12 cellular contexts compared by ENCODE assay signal in the genomic region with DNA sequence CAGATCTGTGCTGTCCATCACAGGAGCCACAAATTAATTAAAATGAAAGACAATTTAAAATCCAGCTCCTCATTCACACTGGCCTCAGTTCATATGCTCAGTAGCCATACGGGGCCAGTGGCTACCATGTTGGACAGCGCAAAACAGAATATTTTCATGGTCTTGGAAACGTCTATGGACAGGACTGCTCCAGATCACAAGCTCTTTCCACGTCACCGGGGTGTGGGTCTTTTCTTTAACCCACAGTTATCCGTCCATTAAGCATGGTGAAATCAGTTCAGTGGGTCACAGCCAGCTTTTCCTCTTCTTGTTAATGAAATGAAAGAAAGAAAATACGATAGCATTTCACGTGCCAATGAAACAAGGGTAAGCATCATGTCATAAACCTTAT.
"Had no signal": no experiment of that assay in that cellular context is flagged by ENCODE, and none has a peak within 500 bp of the region (broad histone marks: within the 10 kb centered on the region; RNA-seq: fewer than 3 reads in every experiment).

No MANE protein-coding gene starts in this region.

- H3K27me3 ChIP-seq: brain microvascular endothelial cell, right lobe of liver, upper lobe of left lung had no signal

- DNase-seq: activated CD4-positive, alpha-beta T cell treated with anti-CD3 and anti-CD28 coated beads, Interleukin-2, amount 50 U/mL, for 4 hours; activated CD8-positive, alpha-beta memory T cell treated with anti-CD3 and anti-CD28 coated beads, Interleukin-2, amount 10 ng/mL, durations not matched to agents 7 days and 5 days; activated gamma-delta T cell; activated T-cell treated with anti-CD3 and anti-CD28 coated beads, Interleukin-2, amount 50 U/mL, for 48 hours; amygdala; brain microvascular endothelial cell; cerebellar nuclear complex; islet precursor cell; right lobe of liver; stimulated activated CD4-positive, alpha-beta T cell treated with anti-CD3 and anti-CD28 coated beads, Interleukin-4, amount 100 ng/mL, for 1 hour; stimulated activated CD8-positive, alpha-beta memory T cell treated with anti-CD3 and anti-CD28 coated beads, Interleukin-4, amount 100 ng/mL, for 48 hours; upper lobe of left lung had no signal

- H3K9me3 ChIP-seq: right lobe of liver, upper lobe of left lung had no signal

- H3K36me3 ChIP-seq: brain microvascular endothelial cell, right lobe of liver, upper lobe of left lung had no signal

- H3K27ac ChIP-seq: brain microvascular endothelial cell had no signal

- H3K4me3 ChIP-seq: right lobe of liver, upper lobe of left lung had no signal
